Comparison of ENCODE assay signal across 11 cellular contexts in genomic region chr2:191844706-191845105, GRCh38. TPM values are rescaled to one million over a fixed set of nuclear protein-coding genes. Genes with fewer than 3 reads are reported as not detected.
DNase-seq lines count a peak whose midpoint lies in the region; ATAC-seq and TF ChIP-seq lines count a peak whose summit lies in the region.
"Had no signal": no experiment of that assay in that cellular context is flagged by ENCODE, and none has a peak within 500 bp of the region (broad histone marks: within the 10 kb centered on the region; RNA-seq: fewer than 3 reads in every experiment).

No MANE protein-coding gene starts in this region.

- H3K27me3 ChIP-seq in GM23338 (ENCODE audit: insufficient read depth) (no peaks in the 10 kb centered on the region), brain microvascular endothelial cell (replicated peaks) (no peaks in the 10 kb centered on the region), iPS-20b (ENCODE audit: insufficient read depth, low read length) (no peaks in the 10 kb centered on the region), sigmoid colon (no peaks in the 10 kb centered on the region), H7 (ENCODE audit: control insufficient read depth, insufficient read depth, low read length) (no peaks in the 10 kb centered on the region)

- H3K36me3 ChIP-seq in GM23338 (ENCODE audit: insufficient read depth) (no peaks in the 10 kb centered on the region), brain microvascular endothelial cell (replicated peaks) (no peaks in the 10 kb centered on the region), iPS-20b (ENCODE audit: insufficient read depth, low read depth, low read length) (no peaks in the 10 kb centered on the region), sigmoid colon (no peaks in the 10 kb centered on the region), H7 (replicated peaks; ENCODE audit: control insufficient read depth, insufficient read depth, low read length) (no peaks in the 10 kb centered on the region)

- H3K4me3 Mint-ChIP-seq in GM23338: no peak overlapping the region
- H3K4me3 Mint-ChIP-seq: activated CD4-positive, alpha-beta T cell treated with anti-CD3 and anti-CD28 coated beads, Interleukin-2, amount 10 ng/mL, durations not matched to agents 7 days and 5 days had no signal

- peaks cover 4% of the 10 kb centered on the region for H3K27me3 Mint-ChIP-seq in GM23338 (ENCODE audit: insufficient read depth, low read depth, poor library complexity)

- H3K27ac Mint-ChIP-seq in GM23338: no peak overlapping the region
- H3K27ac Mint-ChIP-seq: activated CD4-positive, alpha-beta T cell treated with anti-CD3 and anti-CD28 coated beads, Interleukin-2, amount 10 ng/mL, durations not matched to agents 7 days and 5 days had no signal

- no peaks in the 10 kb centered on the region for H3K9me3 Mint-ChIP-seq in GM23338
- H3K9me3 Mint-ChIP-seq: activated CD4-positive, alpha-beta T cell treated with anti-CD3 and anti-CD28 coated beads, Interleukin-2, amount 10 ng/mL, durations not matched to agents 7 days and 5 days had no signal

- intact Hi-C loops in sigmoid colon (cut with DNase I): loop anchor here (5.0 kb wide), 1 partner anchor 108 kb away; no protein-coding TSS in a partner anchor

- TF ChIP-seq EP300 in sigmoid colon (IDR thresholded peaks at IDR 0.05): no peak

- no peak for DNase-seq in GM23338 (ENCODE audit: low spot score)
- DNase-seq in brain microvascular endothelial cell: no peak
- DNase-seq in sigmoid colon: no peak
- no peak for DNase-seq in NAMALWA (ENCODE audit: low spot score)
- DNase-seq in activated naive CD4-positive, alpha-beta T cell treated with anti-CD3 and anti-CD28 coated beads, Interleukin-2, amount 50 U/mL, for 16 hours: no peak
- no peak for DNase-seq in H7
- DNase-seq: activated CD4-positive, alpha-beta T cell treated with anti-CD3 and anti-CD28 coated beads, Interleukin-2, amount 10 ng/mL, durations not matched to agents 7 days and 5 days; activated naive CD4-positive, alpha-beta T cell treated with Interleukin-2 at 50 U/mL for 16 hours; NCI-H1436 had no signal

- H2AFZ ChIP-seq in GM23338: peak overlapping the region; percentile 64; the same call in 1 of the 2 replicates

- no peak overlapping the region for H3K4me3 ChIP-seq in GM23338
- peak overlapping the region; percentile 4 for H3K4me3 ChIP-seq in brain microvascular endothelial cell (ENCODE audit: low read depth, low read length)
- peak overlapping the region; percentile 2; the same call in 1 of the 2 replicates for H3K4me3 ChIP-seq in iPS-20b (ENCODE audit: low read length)
- H3K4me3 ChIP-seq in sigmoid colon: peak overlapping the region; percentile 49 to 72 (median 66)
- no peak overlapping the region for H3K4me3 ChIP-seq in H7 (ENCODE audit: insufficient read depth, low read depth, low read length)

- 49 to 66% methylated on average over 1 of the region's 1 CpG for WGBS in sigmoid colon, 2 donors

- no peaks in the 10 kb centered on the region for H3K79me2 ChIP-seq in GM23338 (replicated peaks; ENCODE audit: insufficient read depth)

- no peak overlapping the region for H3K27ac ChIP-seq in GM23338 (ENCODE audit: low read depth)
- H3K27ac ChIP-seq in brain microvascular endothelial cell: peak overlapping the region; percentile 39
- no peak overlapping the region for H3K27ac ChIP-seq in iPS-20b (ENCODE audit: low read length)
- H3K27ac ChIP-seq in sigmoid colon: peak overlapping the region; percentile 85 to 93 (median 90)

- peaks cover 42% of the 10 kb centered on the region for H3K4me1 Mint-ChIP-seq in GM23338

- no peak for ATAC-seq in GM23338
- no peak for ATAC-seq in HG03108 (IDR thresholded peaks at IDR 0.05; ENCODE audit: unreplicated experiment)

- H3K36me3 Mint-ChIP-seq in GM23338 (ENCODE audit: low read depth): no peaks in the 10 kb centered on the region

- in situ Hi-C loops in brain microvascular endothelial cell (cut with HindIII; ENCODE audit: low pct_ligation_motif_present, low sequenced_read_pairs): no loop called here

- H3K4me1 ChIP-seq in GM23338 (ENCODE audit: insufficient read depth) (peaks cover 34% of the 10 kb centered on the region), iPS-20b (ENCODE audit: insufficient read depth, low read length) (peaks cover 16% of the 10 kb centered on the region; the same call in 1 of the 2 replicates), sigmoid colon (peaks cover 0 to 67% (median 45%) of the 10 kb centered on the region in 4 donors)

- H3K4me2 ChIP-seq in GM23338: peak overlapping the region; percentile 69

- H3K9me2 ChIP-seq in GM23338 (ENCODE audit: insufficient read depth): no peaks in the 10 kb centered on the region

- TF ChIP-seq CTCF in GM23338 (conservative IDR thresholded peaks at IDR 0.05; ENCODE audit: low read depth in 2 of 2) (no peak), brain microvascular endothelial cell (IDR thresholded peaks at IDR 0.05; ENCODE audit: low read depth, low read length, missing control alignments) (no peak), sigmoid colon (IDR thresholded peaks at IDR 0.05) (no peak)

- no peak overlapping the region for H3K9ac ChIP-seq in iPS-20b (ENCODE audit: low read depth, low read length)

- H4K20me1 ChIP-seq in GM23338 (replicated peaks; ENCODE audit: insufficient read depth): no peaks in the 10 kb centered on the region

- no peaks in the 10 kb centered on the region for H3K9me3 ChIP-seq in iPS-20b (ENCODE audit: insufficient read depth, low read depth, low read length)
- H3K9me3 ChIP-seq in sigmoid colon: no peaks in the 10 kb centered on the region

- no peak for TF ChIP-seq POLR2A in sigmoid colon (IDR thresholded peaks at IDR 0.05)

- no peaks in the 10 kb centered on the region for H3F3A ChIP-seq in GM23338 (replicated peaks; ENCODE audit: low read depth)

TF ChIP-seq in GM23338, 12 proteins besides CTCF, POLR2A, EP300 and RAD21 (continues in another document):
- TF ChIP-seq ZNF462 (CRISPR knock-in tag; IDR thresholded peaks at IDR 0.05): no peak
- no peak for TF ChIP-seq ZNF331 (CRISPR knock-in tag; IDR thresholded peaks at IDR 0.05; ENCODE audit: low read depth)
- no peak for TF ChIP-seq NANOG (IDR thresholded peaks at IDR 0.05; ENCODE audit: borderline replicate concordance)
- no peak for TF ChIP-seq ZNF114 (CRISPR knock-in tag; IDR thresholded peaks at IDR 0.05)

RNA-seq across cellular contexts. Expression of gene CAVIN2, which starts 2.2 kb away (rescaled TPM):
- total RNA-seq in GM23338 (2014; rRNA removed; shearing (Covaris generic)): 0.07 TPM in 1 of 2 replicates, not detected in the other
- polyA plus RNA-seq in GM23338 (2016; fragmentation: Nextera tagmentation; extraction: Ambion mirVana): 0.15 TPM in 1 of 2 replicates, not detected in the other
- 100 to 1,000 TPM; 138 to 201 (median 190) TPM for total RNA-seq in sigmoid colon
- polyA plus RNA-seq in sigmoid colon: 10 to 100 TPM in 2 of 3 donors, 1 to 10 TPM in 1; 1.4 to 15.6 (median 14.4) TPM
- 0.03 TPM in 1 of 2 replicates, not detected in the other for total RNA-seq in H7 (2014; rRNA removed; shearing (Covaris generic))
- total RNA-seq: activated CD4-positive, alpha-beta T cell treated with anti-CD3 and anti-CD28 coated beads, Interleukin-2, amount 10 ng/mL, durations not matched to agents 7 days and 5 days had no signal

Comparison
In these comparisons a context has a peak if more than half of its experiments do, and no peak if none do; other contexts are left out.
1. H3K27ac ChIP-seq: peak in brain microvascular endothelial cell (single experiment) and sigmoid colon (4 of 4); none in GM23338 (single experiment) and iPS-20b (single experiment).
2. H3K4me3 ChIP-seq: peak in brain microvascular endothelial cell (single experiment), iPS-20b (single experiment) and sigmoid colon (4 of 4); none in GM23338 (single experiment) and H7 (single experiment).
3. RNA of gene CAVIN2, which starts 2.2 kb away (total RNA-seq): 138 to 201 TPM in sigmoid colon; 0.07 TPM in GM23338 and 0.03 TPM in H7; every median in the first group is over 100 times any median in the second.